12 cellular contexts compared by ENCODE assay signal in the genomic region with DNA sequence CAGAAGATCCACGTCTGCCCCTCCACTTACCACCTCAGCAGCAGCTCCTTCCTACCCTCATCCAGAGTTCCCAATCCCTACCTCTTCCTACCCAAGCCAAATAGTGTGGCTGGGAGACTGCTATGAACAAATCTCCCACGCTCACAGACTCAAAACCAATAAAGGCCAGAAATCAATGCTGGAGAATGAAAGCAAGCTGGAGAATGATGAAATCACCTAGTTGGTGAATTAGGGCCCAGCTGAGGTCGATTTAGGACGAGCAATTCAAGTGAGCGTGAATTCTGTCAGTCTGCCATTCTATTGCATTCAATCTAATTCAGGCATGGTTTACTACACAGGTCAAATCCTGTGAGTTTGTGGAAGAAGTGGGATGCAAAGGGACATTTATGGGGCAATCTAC.
"Had no signal": no experiment of that assay in that cellular context is flagged by ENCODE, and none has a peak within 500 bp of the region (broad histone marks: within the 10 kb centered on the region; RNA-seq: fewer than 3 reads in every experiment).

No MANE protein-coding gene starts in this region.

- DNase-seq: gastrocnemius medialis had no signal

- H3K27ac Mint-ChIP-seq: endodermal cell; immature natural killer cell; natural killer cell treated with Interleukin-12 subunit alpha and Interleukin-12 subunit beta and Interleukin-15 and Interleukin-18, amount 100 ng/mL, for 72 hours had no signal

- H3K4me3 Mint-ChIP-seq: endodermal cell; immature natural killer cell; natural killer cell treated with Interleukin-12 subunit alpha and Interleukin-12 subunit beta and Interleukin-15 and Interleukin-18, amount 100 ng/mL, for 72 hours; type B pancreatic cell had no signal

- H3K4me3 ChIP-seq: coronary artery, gastrocnemius medialis, left ventricle myocardium inferior, lung, right atrium auricular region, thyroid gland had no signal

- H3K4me1 ChIP-seq: gastrocnemius medialis, left ventricle myocardium inferior, right atrium auricular region, thyroid gland had no signal

- H3K27me3 ChIP-seq: gastrocnemius medialis, right atrium auricular region, thyroid gland had no signal

- H3K9me3 ChIP-seq: gastrocnemius medialis, left ventricle myocardium inferior, neutrophil, right atrium auricular region, thyroid gland had no signal

- H3K9me3 Mint-ChIP-seq: endodermal cell; immature natural killer cell; natural killer cell treated with Interleukin-12 subunit alpha and Interleukin-12 subunit beta and Interleukin-15 and Interleukin-18, amount 100 ng/mL, for 72 hours; type B pancreatic cell had no signal

- H3K4me1 Mint-ChIP-seq: immature natural killer cell had no signal

- H3K27ac ChIP-seq: coronary artery, gastrocnemius medialis, left ventricle myocardium inferior, neutrophil, right atrium auricular region, thyroid gland had no signal

- FAIRE-seq: small intestine had no signal
